Comparison of ENCODE assay signal across 22 cellular contexts in genomic region chr14:22793976-22794375, GRCh38. TPM values are rescaled to one million over a fixed set of nuclear protein-coding genes. Genes with fewer than 3 reads are reported as not detected.
"Had no signal": no experiment of that assay in that cellular context is flagged by ENCODE, and none has a peak within 500 bp of the region (broad histone marks: within the 10 kb centered on the region; RNA-seq: fewer than 3 reads in every experiment).

No MANE protein-coding gene starts in this region.

- H3K9ac ChIP-seq: parathyroid adenoma had no signal

- H3K9me3 ChIP-seq: colonic mucosa, gastrocnemius medialis, heart left ventricle, left ventricle myocardium inferior, suprapubic skin, transverse colon, vagina had no signal

- FAIRE-seq: endometrium had no signal

- H3K4me3 ChIP-seq: colonic mucosa, gastrocnemius medialis, heart left ventricle, left ventricle myocardium inferior, suprapubic skin, transverse colon, vagina had no signal

- H3K4me3 Mint-ChIP-seq: activated CD4-positive, alpha-beta T cell treated with anti-CD3 and anti-CD28 coated beads, Interleukin-2, amount 10 ng/mL, durations not matched to agents 7 days and 5 days; activated CD8-positive, alpha-beta T cell treated with anti-CD3 and anti-CD28 coated beads, Interleukin-2, amount 10 ng/mL, durations not matched to agents 7 days and 5 days; activated naive CD4-positive, alpha-beta T cell treated with anti-CD3 and anti-CD28 coated beads, Interleukin-2, amount 10 ng/mL, durations not matched to agents 7 days and 5 days; activated T-cell treated with anti-CD3 and anti-CD28 coated beads, Interleukin-2, amount 50 U/mL, for 4 hours; central memory CD8-positive, alpha-beta T cell; naive thymus-derived CD8-positive, alpha-beta T cell; stimulated activated naive CD8-positive, alpha-beta T cell treated with anti-CD3 and anti-CD28 coated beads, Interleukin-15, amount 100 ng/mL, for 72 hours had no signal

- DNase-seq: activated CD4-positive, alpha-beta T cell treated with anti-CD3 and anti-CD28 coated beads, Interleukin-2, amount 10 ng/mL, durations not matched to agents 7 days and 5 days; activated CD8-positive, alpha-beta memory T cell treated with anti-CD3 and anti-CD28 coated beads, Interleukin-2, amount 50 U/mL, for 4 hours; activated CD8-positive, alpha-beta T cell treated with anti-CD3 and anti-CD28 coated beads, Interleukin-2, amount 10 ng/mL, durations not matched to agents 7 days and 5 days; activated naive CD4-positive, alpha-beta T cell treated with anti-CD3 and anti-CD28 coated beads, Interleukin-2, amount 10 ng/mL, durations not matched to agents 7 days and 5 days; activated T-cell treated with anti-CD3 and anti-CD28 coated beads, Interleukin-2, amount 50 U/mL, for 4 hours; aorta; colonic mucosa; gastrocnemius medialis; heart left ventricle; left ventricle myocardium inferior; mammary epithelial cell; naive thymus-derived CD8-positive, alpha-beta T cell; stimulated activated CD4-positive, alpha-beta T cell treated with anti-CD3 and anti-CD28 coated beads, Interleukin-12 subunit alpha, Interleukin-12 subunit beta, amount 100 ng/mL, for 4 hours; stimulated activated CD4-positive, alpha-beta T cell treated with anti-CD3 and anti-CD28 coated beads, Interleukin-2, amount 100 ng/mL, for 24 hours; stimulated activated naive CD8-positive, alpha-beta T cell treated with anti-CD3 and anti-CD28 coated beads, Interleukin-15, amount 100 ng/mL, for 72 hours; T1000 had no signal

- H3K9me3 Mint-ChIP-seq: activated CD4-positive, alpha-beta T cell treated with anti-CD3 and anti-CD28 coated beads, Interleukin-2, amount 10 ng/mL, durations not matched to agents 7 days and 5 days; activated naive CD4-positive, alpha-beta T cell treated with anti-CD3 and anti-CD28 coated beads, Interleukin-2, amount 10 ng/mL, durations not matched to agents 7 days and 5 days; activated T-cell treated with anti-CD3 and anti-CD28 coated beads, Interleukin-2, amount 50 U/mL, for 4 hours; central memory CD8-positive, alpha-beta T cell; stimulated activated naive CD8-positive, alpha-beta T cell treated with anti-CD3 and anti-CD28 coated beads, Interleukin-15, amount 100 ng/mL, for 72 hours had no signal

- H3K4me1 ChIP-seq: colonic mucosa, gastrocnemius medialis, left ventricle myocardium inferior, suprapubic skin, transverse colon, vagina had no signal

- H3K27me3 ChIP-seq: colonic mucosa, gastrocnemius medialis, heart left ventricle, suprapubic skin, transverse colon, vagina had no signal

- H2AFZ ChIP-seq: parathyroid adenoma had no signal

- H3K36me3 ChIP-seq: colonic mucosa, gastrocnemius medialis, heart left ventricle, left ventricle myocardium inferior, suprapubic skin, transverse colon, vagina had no signal

- H3K4me1 Mint-ChIP-seq: central memory CD8-positive, alpha-beta T cell had no signal

- H3K36me3 Mint-ChIP-seq: activated naive CD4-positive, alpha-beta T cell treated with anti-CD3 and anti-CD28 coated beads, Interleukin-2, amount 10 ng/mL, durations not matched to agents 7 days and 5 days had no signal

- H3K27ac ChIP-seq: colonic mucosa, gastrocnemius medialis, heart left ventricle, left ventricle myocardium inferior, parathyroid adenoma, suprapubic skin, transverse colon, vagina had no signal

- H3K27ac Mint-ChIP-seq: activated CD4-positive, alpha-beta T cell treated with anti-CD3 and anti-CD28 coated beads, Interleukin-2, amount 10 ng/mL, durations not matched to agents 7 days and 5 days; activated CD8-positive, alpha-beta T cell treated with anti-CD3 and anti-CD28 coated beads, Interleukin-2, amount 10 ng/mL, durations not matched to agents 7 days and 5 days; activated naive CD4-positive, alpha-beta T cell treated with anti-CD3 and anti-CD28 coated beads, Interleukin-2, amount 10 ng/mL, durations not matched to agents 7 days and 5 days; stimulated activated naive CD8-positive, alpha-beta T cell treated with anti-CD3 and anti-CD28 coated beads, Interleukin-15, amount 100 ng/mL, for 72 hours had no signal

RNA-seq across cellular contexts. Expression of gene MMP14, which starts 42.4 kb away (rescaled TPM):
- polyA plus RNA-seq: naive thymus-derived CD8-positive, alpha-beta T cell had no signal
